8 cellular contexts compared by ENCODE assay signal in genomic region chr5:113336975-113337374, GRCh38.
A peak's percentile ranks its signal among the peaks of the same experiment; 100 is the strongest.
DNase-seq lines count a peak whose midpoint lies in the region; ATAC-seq and TF ChIP-seq lines count a peak whose summit lies in the region.

No MANE protein-coding gene starts in this region.

- ATAC-seq in sciatic nerve (peak; percentile 94), GM19395 (IDR thresholded peaks at IDR 0.05; ENCODE audit: unreplicated experiment) (no peak)

- H3K9me3 ChIP-seq in SJCRH30 (replicated peaks), result no peaks in the 10 kb centered on the region

- DNase-seq in COLO829 (ENCODE audit: low spot score), result peak; percentile 15
- no peak for DNase-seq in HFF-Myc (ENCODE audit: extremely low read depth, low read depth)
- peak; percentile 55 to 73 for DNase-seq in SJCRH30
- DNase-seq in foreskin fibroblast, result peak in 1 of 2 donors; percentile 78
- DNase-seq in sciatic nerve (ENCODE audit: low spot score), result peak; percentile 65
- no peak for DNase-seq in stimulated activated CD4-positive, alpha-beta T cell treated with anti-CD3 and anti-CD28 coated beads, Interleukin-4, amount 100 ng/mL, for 24 hours
- no peak for DNase-seq in central memory CD4-positive, alpha-beta T cell

- no peaks in the 10 kb centered on the region for H3K4me1 ChIP-seq in SJCRH30

- H3K27ac ChIP-seq in SJCRH30, result no peak overlapping the region

- intact Hi-C loops in sciatic nerve (cut with DNase I), result no loop called here

- no peaks in the 10 kb centered on the region for H3K36me3 ChIP-seq in SJCRH30

- H3K27me3 ChIP-seq in SJCRH30, result no peaks in the 10 kb centered on the region

- H3K4me3 ChIP-seq in HFF-Myc (replicated peaks; ENCODE audit: low read depth, low read length) (no peak overlapping the region), SJCRH30 (no peak overlapping the region), foreskin fibroblast (ENCODE audit: low read depth in 1 of 2, low read length in 2 of 2) (no peak overlapping the region)

- TF ChIP-seq CTCF in HFF-Myc (IDR thresholded peaks at IDR 0.05; ENCODE audit: low read depth, low read length, missing control alignments) (peak; percentile 41), foreskin fibroblast (IDR thresholded peaks at IDR 0.05; ENCODE audit: low read depth, low read length) (peak; percentile 49)

Comparison
In these comparisons a context has a peak if more than half of its experiments do, and no peak if none do; other contexts are left out.
1. DNase-seq: peak in COLO829 (single experiment), SJCRH30 (2 of 2) and sciatic nerve (single experiment); none in HFF-Myc (single experiment), stimulated activated CD4-positive, alpha-beta T cell treated with anti-CD3 and anti-CD28 coated beads, Interleukin-4, amount 100 ng/mL, for 24 hours (single experiment) and central memory CD4-positive, alpha-beta T cell (single experiment).